Comparison of ENCODE assay signal across 15 cellular contexts in genomic region chr5:37806016-37806415, GRCh38. TPM values are rescaled to one million over a fixed set of nuclear protein-coding genes. Genes with fewer than 3 reads are reported as not detected.
DNase-seq lines count a peak whose midpoint lies in the region; ATAC-seq and TF ChIP-seq lines count a peak whose summit lies in the region.
"Had no signal": no experiment of that assay in that cellular context is flagged by ENCODE, and none has a peak within 500 bp of the region (broad histone marks: within the 10 kb centered on the region; RNA-seq: fewer than 3 reads in every experiment).

No MANE protein-coding gene starts in this region.

- 64% methylated on average over 12 of the region's 12 CpGs for WGBS in esophagus muscularis mucosa
- 84 to 85% methylated on average over 12 of the region's 12 CpGs for WGBS in sigmoid colon, 2 donors
- 83 to 85% methylated on average over 12 of the region's 12 CpGs for WGBS in aorta, 2 donors

- TF ChIP-seq POLR2A in esophagus muscularis mucosa (IDR thresholded peaks at IDR 0.05; ENCODE audit: low read depth) (no peak), sigmoid colon (IDR thresholded peaks at IDR 0.05) (no peak)

- no peak for TF ChIP-seq EP300 in esophagus muscularis mucosa (IDR thresholded peaks at IDR 0.05)
- peak in 1 of 4 donors; percentile 19 for TF ChIP-seq EP300 in sigmoid colon (IDR thresholded peaks at IDR 0.05)

- H3K36me3 ChIP-seq in RWPE2 (ENCODE audit: low read depth): no peaks in the 10 kb centered on the region
- H3K36me3 ChIP-seq in esophagus muscularis mucosa: no peaks in the 10 kb centered on the region
- H3K36me3 ChIP-seq in sigmoid colon: no peaks in the 10 kb centered on the region
- H3K36me3 ChIP-seq in aorta (ENCODE audit: control insufficient read depth in 1 of 2, insufficient read depth in 2 of 2, low read length in 1 of 2): no peaks in the 10 kb centered on the region

- intact Hi-C loops in esophagus muscularis mucosa (cut with DNase I): no loop called here
- intact Hi-C loops in sigmoid colon (cut with DNase I): no loop called here
- intact Hi-C loops in aorta (cut with DNase I): no loop called here

- no peak overlapping the region for H3K4me3 ChIP-seq in RWPE2 (ENCODE audit: severe bottlenecking)
- no peak overlapping the region for H3K4me3 ChIP-seq in esophagus muscularis mucosa
- no peak overlapping the region for H3K4me3 ChIP-seq in sigmoid colon
- no peak overlapping the region for H3K4me3 ChIP-seq in aorta (ENCODE audit: low read length in 2 of 2)
- H3K4me3 ChIP-seq: GM23338 had no signal

- peak; percentile 26; the same call in 1 of the 3 replicates for ATAC-seq in RWPE2 (ENCODE audit: low read depth)
- no peak for ATAC-seq in GM21526 (IDR thresholded peaks at IDR 0.05; ENCODE audit: low FRiP score, unreplicated experiment)
- no peak for ATAC-seq in aorta (ENCODE audit: low FRiP score)
- ATAC-seq: GM23338 had no signal

- H3K9me3 ChIP-seq in RWPE2 (ENCODE audit: severe bottlenecking): no peaks in the 10 kb centered on the region
- H3K9me3 ChIP-seq in esophagus muscularis mucosa: no peaks in the 10 kb centered on the region
- H3K9me3 ChIP-seq in sigmoid colon: no peaks in the 10 kb centered on the region
- no peaks in the 10 kb centered on the region for H3K9me3 ChIP-seq in aorta (ENCODE audit: control insufficient read depth, low read length)

- H3K4me1 ChIP-seq in RWPE2 (ENCODE audit: insufficient read depth, poor library complexity, severe bottlenecking) (peaks cover 7% of the 10 kb centered on the region), esophagus muscularis mucosa (peaks cover 0 to 41% (median 34%) of the 10 kb centered on the region in 4 donors), sigmoid colon (peaks cover 0 to 19% (median 10%) of the 10 kb centered on the region in 4 donors), aorta (ENCODE audit: control insufficient read depth in 1 of 2, insufficient read depth in 2 of 2, low read length in 2 of 2) (no peaks in the 10 kb centered on the region)

- DNase-seq in RWPE2 (ENCODE audit: low spot score) (no peak), esophagus muscularis mucosa (ENCODE audit: extremely low spot score) (no peak), sigmoid colon (no peak), DMS79 (lab: John Stamatoyannopoulos, UW) (no peak), aorta (no peak)
- DNase-seq: AML-193; CD4-positive, alpha-beta T cell; DMS153; DND-41; EL; HCEC 1CT had no signal

- H3K27me3 ChIP-seq in RWPE2 (ENCODE audit: insufficient read depth, poor library complexity, severe bottlenecking) (no peaks in the 10 kb centered on the region), esophagus muscularis mucosa (no peaks in the 10 kb centered on the region), sigmoid colon (no peaks in the 10 kb centered on the region), aorta (ENCODE audit: control insufficient read depth in 1 of 2, insufficient read depth in 2 of 2, low read length in 1 of 2) (no peaks in the 10 kb centered on the region)

- H3K27ac ChIP-seq in RWPE2 (ENCODE audit: poor library complexity, severe bottlenecking) (no peak overlapping the region), esophagus muscularis mucosa (replicated peaks in 1 of 4) (peak overlapping the region; percentile 65 to 73 (median 70)), sigmoid colon (peak overlapping the region; percentile 53 to 75 (median 68)), aorta (ENCODE audit: low read depth in 1 of 2, low read length in 2 of 2) (no peak overlapping the region)
- H3K27ac ChIP-seq: C4-2B had no signal

- TF ChIP-seq CTCF in RWPE2 (IDR thresholded peaks at IDR 0.05; ENCODE audit: poor library complexity, severe bottlenecking) (no peak), esophagus muscularis mucosa (IDR thresholded peaks at IDR 0.05) (no peak), sigmoid colon (IDR thresholded peaks at IDR 0.05) (no peak)

RNA-seq across cellular contexts. Expression of gene GDNF, which starts 33.8 kb away (rescaled TPM):
- total RNA-seq in esophagus muscularis mucosa: 10 to 100 TPM in 1 of 4 donors, 1 to 10 TPM in 3; 2.0 to 10.1 (median 5.0) TPM
- 10 to 100 TPM in 1 of 4 donors, 1 to 10 TPM in 3; 4.2 to 16.3 (median 7.9) TPM for total RNA-seq in sigmoid colon
- polyA plus RNA-seq in sigmoid colon: under 1 TPM; under 0.01 to 0.63 (median 0.23) TPM
- under 1 TPM in 1 of 2 donors, not detected in 1; 0.24 TPM for total RNA-seq in aorta
- polyA plus RNA-seq in aorta: not detected
- total RNA-seq: CD4-positive, alpha-beta T cell; HT-29 had no signal

Comparison
In these comparisons a context has a peak if more than half of its experiments do, and no peak if none do; other contexts are left out.
1. H3K27ac ChIP-seq: peak in esophagus muscularis mucosa (4 of 4) and sigmoid colon (4 of 4); none in RWPE2 (single experiment) and aorta (0 of 2).